ENCODE assay signal across 10 cellular contexts in genomic region chr6:13044390-13044789, GRCh38.
A peak's percentile ranks its signal among the peaks of the same experiment; 100 is the strongest.
DNase-seq lines count a peak whose midpoint lies in the region; ATAC-seq and TF ChIP-seq lines count a peak whose summit lies in the region.
"Had no signal": no experiment of that assay in that cellular context is flagged by ENCODE, and none has a peak within 500 bp of the region (broad histone marks: within the 10 kb centered on the region; RNA-seq: fewer than 3 reads in every experiment).

No MANE protein-coding gene starts in this region.

- TF ChIP-seq EP300 in Ishikawa (IDR thresholded peaks at IDR 0.05; ENCODE audit: borderline replicate concordance), result no peak
- no peak for TF ChIP-seq EP300 in sigmoid colon (IDR thresholded peaks at IDR 0.05)

- POLR2A ChIA-PET in Caco-2 (lab: Charles Lee), result no interaction called here
- POLR2A ChIA-PET in WTC11 (lab: Charles Lee), result no interaction called here

- H3K9me3 ChIP-seq in Caco-2 (no peaks in the 10 kb centered on the region), sigmoid colon (no peaks in the 10 kb centered on the region), psoas muscle (no peaks in the 10 kb centered on the region)
- H3K9me3 ChIP-seq: ascending aorta had no signal

- no peaks in the 10 kb centered on the region for H3K4me1 Mint-ChIP-seq in Caco-2 (ENCODE audit: low read depth, unreplicated experiment)
- peaks cover 11% of the 10 kb centered on the region for H3K4me1 Mint-ChIP-seq in WTC11

- ATAC-seq in WTC11 (peak; percentile 98), psoas muscle (no peak)

- TF ChIP-seq CTCF in Caco-2 (IDR thresholded peaks at IDR 0.05; ENCODE audit: insufficient read depth in 1 of 2, low read depth in 1 of 2, low read length in 1 of 2, severe bottlenecking in 1 of 2, unreplicated experiment in 1 of 2), result no peak
- no peak for TF ChIP-seq CTCF in WTC11 (IDR thresholded peaks at IDR 0.05)
- no peak for TF ChIP-seq CTCF in sigmoid colon (IDR thresholded peaks at IDR 0.05)
- TF ChIP-seq CTCF in psoas muscle (IDR thresholded peaks at IDR 0.05), result no peak

- H3K9me3 Mint-ChIP-seq in Caco-2 (ENCODE audit: unreplicated experiment) (no peaks in the 10 kb centered on the region), WTC11 (peaks cover 8% of the 10 kb centered on the region)

- H3K27me3 Mint-ChIP-seq in Caco-2 (ENCODE audit: insufficient read depth, unreplicated experiment), result peaks cover 4% of the 10 kb centered on the region
- no peaks in the 10 kb centered on the region for H3K27me3 Mint-ChIP-seq in WTC11 (ENCODE audit: low read depth)

- H3K27ac Mint-ChIP-seq in Caco-2 (ENCODE audit: unreplicated experiment), result no peak overlapping the region
- peak overlapping the region; percentile 13; the same call in 1 of the 2 replicates for H3K27ac Mint-ChIP-seq in WTC11

- H3K4me3 ChIP-seq in Caco-2 (ENCODE audit: low read depth, low read length), result no peak overlapping the region
- H3K4me3 ChIP-seq in sigmoid colon, result no peak overlapping the region
- no peak overlapping the region for H3K4me3 ChIP-seq in psoas muscle
- H3K4me3 ChIP-seq: ascending aorta had no signal

- H3K36me3 Mint-ChIP-seq in Caco-2 (ENCODE audit: insufficient read depth, unreplicated experiment) (no peaks in the 10 kb centered on the region), WTC11 (peaks cover 4% of the 10 kb centered on the region; the same call in 1 of the 2 replicates)

- 57 to 72% methylated on average over 6 of the region's 6 CpGs for WGBS in sigmoid colon, 2 donors
- WGBS in psoas muscle, 3 donors, result 68 to 81% (median 70%) methylated on average over 6 of the region's 6 CpGs

- H3K4me3 Mint-ChIP-seq in Caco-2 (ENCODE audit: unreplicated experiment) (no peak overlapping the region), WTC11 (no peak overlapping the region)

- intact Hi-C loops in Caco-2 (cut with micrococcal nuclease; ENCODE audit: unreplicated experiment), result no loop called here
- intact Hi-C loops in sigmoid colon (cut with DNase I), result no loop called here
- intact Hi-C loops in psoas muscle (cut with DNase I), result no loop called here

- no TSS peak for BruUV-seq in Caco-2 (replicated peaks; lab: Mats Ljungman, UMichigan)

- CTCF ChIA-PET in Caco-2 (lab: Charles Lee), result no interaction called here
- CTCF ChIA-PET in WTC11 (lab: Charles Lee), result interaction anchor here (0.6 to 1.0 kb wide), 2 partner anchors 31 to 42 kb away, joined by 3 read pairs; no protein-coding TSS in a partner anchor

- H3K27me3 ChIP-seq in Caco-2 (replicated peaks; ENCODE audit: control insufficient read depth, insufficient read depth, low read length), result no peaks in the 10 kb centered on the region
- H3K27me3 ChIP-seq in sigmoid colon, result no peaks in the 10 kb centered on the region
- H3K27me3 ChIP-seq in psoas muscle (ENCODE audit: insufficient read depth in 3 of 3, low read length in 2 of 3), result no peaks in the 10 kb centered on the region
- H3K27me3 ChIP-seq: ascending aorta had no signal

- TF ChIP-seq POLR2A in sigmoid colon (IDR thresholded peaks at IDR 0.05), result no peak

- no peak for TF ChIP-seq RAD21 in Ishikawa (IDR thresholded peaks at IDR 0.05; ENCODE audit: low read depth)

- peak; percentile 13 to 46 for DNase-seq in Caco-2
- DNase-seq in WTC11 (ENCODE audit: low spot score), result peak; percentile 27
- peak; percentile 69 for DNase-seq in islet precursor cell
- no peak for DNase-seq in NCI-H526 (lab: John Stamatoyannopoulos, UW)
- DNase-seq in effector CD4-positive, alpha-beta T cell, result no peak
- DNase-seq in sigmoid colon, result no peak
- DNase-seq in psoas muscle, result no peak
- DNase-seq: midbrain had no signal

- no peaks in the 10 kb centered on the region for H3K4me1 ChIP-seq in Caco-2
- no peaks in the 10 kb centered on the region for H3K4me1 ChIP-seq in sigmoid colon
- H3K4me1 ChIP-seq in psoas muscle, result no peaks in the 10 kb centered on the region

- no peak overlapping the region for H3K27ac ChIP-seq in sigmoid colon
- H3K27ac ChIP-seq in psoas muscle, result no peak overlapping the region
- H3K27ac ChIP-seq: ascending aorta had no signal

- no peaks in the 10 kb centered on the region for H3K36me3 ChIP-seq in Caco-2 (ENCODE audit: control insufficient read depth, insufficient read depth, low read length)
- H3K36me3 ChIP-seq in sigmoid colon, result no peaks in the 10 kb centered on the region
- H3K36me3 ChIP-seq in psoas muscle (ENCODE audit: insufficient read depth in 1 of 2, low read depth in 1 of 2), result no peaks in the 10 kb centered on the region
- H3K36me3 ChIP-seq: ascending aorta had no signal

TF ChIP-seq in Ishikawa, 13 proteins besides CTCF, POLR2A, EP300 and RAD21:
- TF ChIP-seq MAX (IDR thresholded peaks at IDR 0.05), result peak; percentile 49; the same call in 1 of the 2 replicates
- TF ChIP-seq USF1 (IDR thresholded peaks at IDR 0.05), result peak; percentile 89
- no peak for TF ChIP-seq CREB1 (IDR thresholded peaks at IDR 0.05; ENCODE audit: low read depth)
- TF ChIP-seq TAF1 (IDR thresholded peaks at IDR 0.05; ENCODE audit: low read depth), result no peak

TF ChIP-seq in WTC11, 78 proteins besides CTCF, POLR2A, EP300 and RAD21:
- TF ChIP-seq USF1 (CRISPR knock-in tag; IDR thresholded peaks at IDR 0.05), result peak; percentile 87
- peak; percentile 91 for TF ChIP-seq USF2 (CRISPR knock-in tag; IDR thresholded peaks at IDR 0.05)
- TF ChIP-seq RELA (CRISPR knock-in tag; IDR thresholded peaks at IDR 0.05; ENCODE audit: borderline replicate concordance), result no peak
- TF ChIP-seq NFYB (CRISPR knock-in tag; conservative IDR thresholded peaks at IDR 0.05; ENCODE audit: low read depth), result peak; percentile 37; the same call in 1 of the 2 replicates
- no peak for TF ChIP-seq IRF2 (CRISPR knock-in tag; IDR thresholded peaks at IDR 0.05; ENCODE audit: borderline replicate concordance, low read depth)
- TF ChIP-seq HMGXB4 (CRISPR knock-in tag; IDR thresholded peaks at IDR 0.05), result no peak

Comparison
In these comparisons a context has a peak if more than half of its experiments do, and no peak if none do; other contexts are left out.
1. DNase-seq: peak in Caco-2 (2 of 2), WTC11 (single experiment) and islet precursor cell (single experiment); none in NCI-H526 (0 of 2), effector CD4-positive, alpha-beta T cell (single experiment), sigmoid colon (single experiment) and psoas muscle (0 of 2).